ENCODE assay signal across 8 cellular contexts in genomic region chr14:54902521-54903420, GRCh38. TPM values are rescaled to one million over a fixed set of nuclear protein-coding genes. Genes with fewer than 3 reads are reported as not detected.
DNase-seq lines count a peak whose midpoint lies in the region; ATAC-seq and TF ChIP-seq lines count a peak whose summit lies in the region.

GCH1 (minus strand) TSS chr14:54902826; CDS start chr14:54902663, 163 bp downstream.

- peak within 1 kb of the TSS; percentile 62 to 73 for H3K4me3 ChIP-seq in muscle layer of colon (ENCODE audit: low read depth in 1 of 2, low read length in 2 of 2)

- intact Hi-C loops in CD4-positive, alpha-beta T cell (cut with DNase I, micrococcal nuclease): loop anchor here (1.0 to 10.0 kb wide), 8 partner anchors 21 to 682 kb away; partner anchors contain the start of genes SAMD4A (in 2 of the 2), SOCS4 (in 2 of the 2), WDHD1 (in 2 of the 2) and CNIH1 (in 1 of the 2)

- H3K9me3 ChIP-seq in CD4-positive, alpha-beta T cell (ENCODE audit: control insufficient read depth, low read length): no peaks in the 10 kb centered on the region
- H3K9me3 ChIP-seq in muscle layer of colon (ENCODE audit: low read length): no peaks in the 10 kb centered on the region

- peaks cover 24% of the 10 kb centered on the region for H3K4me1 Mint-ChIP-seq in CD4-positive, alpha-beta T cell (ENCODE audit: low read depth)

- DNase-seq in CD4-positive, alpha-beta T cell: peak; percentile 42 to 76 (median 63)
- DNase-seq in NCI-H82 (lab: John Stamatoyannopoulos, UW): peak; percentile 83
- DNase-seq in activated CD8-positive, alpha-beta memory T cell treated with anti-CD3 and anti-CD28 coated beads for 48 hours (ENCODE audit: low read depth in 2 of 3, low spot score in 2 of 3): peak; percentile 47 to 57 (median 52)
- DNase-seq in epithelial cell of prostate (ENCODE audit: low read depth, low spot score): no peak
- DNase-seq in stimulated activated CD8-positive, alpha-beta memory T cell treated with anti-CD3 and anti-CD28 coated beads, Interleukin-7, amount 100 ng/mL, for 48 hours (ENCODE audit: extremely low read depth in 1 of 2, low read depth in 1 of 2): peak; percentile 56 to 57

- peak within 1 kb of the TSS; percentile 85 for H3K27ac Mint-ChIP-seq in CD4-positive, alpha-beta T cell

- CTCF ChIA-PET in CD4-positive, alpha-beta T cell (lab: Charles Lee): interaction anchor here (0.6 to 2.4 kb wide), 13 partner anchors 9 to 187 kb away, joined by 3 to 12 read pairs (median 3); partner anchors contain the start of gene MAPK1IP1L

- H3K9ac ChIP-seq in muscle layer of colon (ENCODE audit: low read length): peak within 1 kb of the TSS; percentile 15

- H3K4me1 ChIP-seq in muscle layer of colon (ENCODE audit: insufficient read depth, low read length): peaks cover 4% of the 10 kb centered on the region

- H3K36me3 ChIP-seq in muscle layer of colon (ENCODE audit: insufficient read depth, low read length): no peaks in the 10 kb centered on the region

- H3K4me3 Mint-ChIP-seq in CD4-positive, alpha-beta T cell: peak within 1 kb of the TSS; percentile 97

- no peaks in the 10 kb centered on the region for H3K9me3 Mint-ChIP-seq in CD4-positive, alpha-beta T cell

- no peaks in the 10 kb centered on the region for H3K27me3 Mint-ChIP-seq in CD4-positive, alpha-beta T cell

- peaks cover 13% of the 10 kb centered on the region for H3K36me3 Mint-ChIP-seq in CD4-positive, alpha-beta T cell (ENCODE audit: low read depth)

- TF ChIP-seq CTCF in CD4-positive, alpha-beta T cell (IDR thresholded peaks at IDR 0.05): peak; percentile 80

- ATAC-seq in CD4-positive, alpha-beta T cell (ENCODE audit: poor library complexity): peak; percentile 69
- ATAC-seq in GM19395 (IDR thresholded peaks at IDR 0.05; ENCODE audit: unreplicated experiment) (peak; percentile 84), HG03521 (IDR thresholded peaks at IDR 0.05; ENCODE audit: unreplicated experiment) (peak; percentile 82)

- POLR2A ChIA-PET in CD4-positive, alpha-beta T cell (lab: Charles Lee): interaction anchor here (0.5 to 3.8 kb wide), 16 partner anchors 9 to 415 kb away, joined by 3 to 58 read pairs (median 4); partner anchors contain the start of genes CGRRF1, GMFB, MAPK1IP1L and SAMD4A

- H3K27ac ChIP-seq in CD4-positive, alpha-beta T cell (ENCODE audit: low read depth, low read length): peak within 1 kb of the TSS; percentile 92
- peak within 1 kb of the TSS; percentile 64 for H3K27ac ChIP-seq in epithelial cell of prostate
- peak within 1 kb of the TSS; percentile 12 for H3K27ac ChIP-seq in muscle layer of colon (ENCODE audit: low read depth, low read length)

- H3K27me3 ChIP-seq in CD4-positive, alpha-beta T cell (ENCODE audit: control insufficient read depth, insufficient read depth, low read length): no peaks in the 10 kb centered on the region
- H3K27me3 ChIP-seq in muscle layer of colon (ENCODE audit: control insufficient read depth in 1 of 2, insufficient read depth in 2 of 2, low read length in 2 of 2): peaks cover 6 to 9% of the 10 kb centered on the region in 2 donors

RNA-seq across cellular contexts. Expression of gene GCH1, which starts in this region (rescaled TPM):
- total RNA-seq in CD4-positive, alpha-beta T cell: 10 to 100 TPM; 18.4 to 20.4 TPM

Comparison
In these comparisons a context has a peak if more than half of its experiments do, and no peak if none do; other contexts are left out.
1. H3K27ac ChIP-seq: peak in every context shown above with its lines; median percentile 92 in CD4-positive, alpha-beta T cell; 64 in epithelial cell of prostate; 12 in muscle layer of colon.